16 cellular contexts compared by ENCODE assay signal in genomic region chr3:113092746-113093145, GRCh38.
DNase-seq lines count a peak whose midpoint lies in the region; ATAC-seq and FAIRE-seq lines count a peak whose summit lies in the region.
"Had no signal": no experiment of that assay in that cellular context is flagged by ENCODE, and none has a peak within 500 bp of the region (broad histone marks: within the 10 kb centered on the region; RNA-seq: fewer than 3 reads in every experiment).

No MANE protein-coding gene starts in this region.

- peak overlapping the region; percentile 57 for H3K18ac ChIP-seq in neuronal stem cell (ENCODE audit: low read length)

- DNase-seq in NCI-H1694 (lab: John Stamatoyannopoulos, UW), result peak; percentile 38
- DNase-seq in NCI-H2171 treated with DMSO at 0.1 percent for 48 hours (lab: John Stamatoyannopoulos, UW), result peak; percentile 91
- peak; percentile 78 for DNase-seq in islet precursor cell
- no peak for DNase-seq in neuronal stem cell (ENCODE audit: low spot score)
- no peak for DNase-seq in HuH-7.5 (ENCODE audit: low spot score)
- DNase-seq in urothelium cell line (ENCODE audit: low spot score), result no peak
- DNase-seq: BE2C; CD8-positive, alpha-beta T cell; COR-L47; GOT3 had no signal

- peak overlapping the region; percentile 1 for H3K27ac ChIP-seq in neuronal stem cell (replicated peaks; ENCODE audit: low read length)

- H2AK5ac ChIP-seq in neuronal stem cell (ENCODE audit: low read depth, low read length), result peak overlapping the region; percentile 94

- no peak overlapping the region for H3K4me2 ChIP-seq in neuronal stem cell (ENCODE audit: insufficient read depth, low read length, poor library complexity, severe bottlenecking)

- peak overlapping the region; percentile 19 for H2BK120ac ChIP-seq in neuronal stem cell (ENCODE audit: low read depth, low read length)

- H4K91ac ChIP-seq in neuronal stem cell (ENCODE audit: low read depth, low read length, poor library complexity), result no peak overlapping the region

- H3K9ac ChIP-seq in neuronal stem cell (ENCODE audit: low read depth, low read length, poor library complexity), result no peak overlapping the region

- H2AFZ ChIP-seq in neuronal stem cell (ENCODE audit: low read length), result no peak overlapping the region

- H3K14ac ChIP-seq in neuronal stem cell (ENCODE audit: low read length), result no peak overlapping the region

- no peak overlapping the region for H4K8ac ChIP-seq in neuronal stem cell (ENCODE audit: low read depth, low read length)

- no peak overlapping the region for H2BK12ac ChIP-seq in neuronal stem cell (ENCODE audit: low read length)

- no peak overlapping the region for H3K4me3 ChIP-seq in neuronal stem cell (ENCODE audit: low read length in 2 of 2)
- H3K4me3 ChIP-seq: HAP-1 had no signal

- H2BK15ac ChIP-seq in neuronal stem cell (ENCODE audit: low read length), result peak overlapping the region; percentile 12

- FAIRE-seq in urothelium cell line (lab: Jason Lieb, UNC), result no peak
- FAIRE-seq: A204.1, GM12891, HepG2, HTR-8/SVneo had no signal

- no peak for ATAC-seq in GM19455 (IDR thresholded peaks at IDR 0.05; ENCODE audit: unreplicated experiment)
- ATAC-seq: CD8-positive, alpha-beta T cell; HepG2 had no signal

- H3K4ac ChIP-seq in neuronal stem cell (ENCODE audit: low read length), result no peak overlapping the region

- peak overlapping the region; percentile 68 for H2BK5ac ChIP-seq in neuronal stem cell (ENCODE audit: low read length)

- no CpG with 5 or more reads among the region's 3 CpGs for WGBS in neuronal stem cell (ENCODE audit: extremely low coverage in 2 of 2, insufficient read length in 2 of 2, insufficient replicate concordance in 1 of 2), 2 donors

- H3K23ac ChIP-seq in neuronal stem cell (ENCODE audit: low read depth, low read length, poor library complexity), result no peak overlapping the region

- H3K27me3 ChIP-seq in neuronal stem cell (ENCODE audit: control insufficient read depth in 3 of 3, insufficient read depth in 3 of 3, low read depth in 1 of 3, low read length in 3 of 3), result no peaks in the 10 kb centered on the region
- H3K27me3 ChIP-seq: BE2C had no signal

- H3K36me3 ChIP-seq in neuronal stem cell (replicated peaks in 1 of 2; ENCODE audit: control insufficient read depth in 2 of 2, insufficient read depth in 2 of 2, low read length in 2 of 2), result no peaks in the 10 kb centered on the region
- H3K36me3 ChIP-seq: BE2C, HAP-1 had no signal

- H3K9me3 ChIP-seq in neuronal stem cell (replicated peaks in 1 of 2; ENCODE audit: control insufficient read depth in 2 of 2, insufficient read depth in 1 of 2, low read depth in 1 of 2, low read length in 2 of 2), result no peaks in the 10 kb centered on the region
- H3K9me3 ChIP-seq: BE2C, HAP-1 had no signal

- no peaks in the 10 kb centered on the region for H3K79me1 ChIP-seq in neuronal stem cell (ENCODE audit: low read depth, low read length)

- peaks cover 19 to 23% of the 10 kb centered on the region in 2 donors for H3K4me1 ChIP-seq in neuronal stem cell (ENCODE audit: control insufficient read depth in 2 of 2, insufficient read depth in 1 of 2, low read depth in 1 of 2, low read length in 2 of 2)
- H3K4me1 ChIP-seq: BE2C, HAP-1 had no signal

Comparison
In these comparisons a context has a peak if more than half of its experiments do, and no peak if none do; other contexts are left out.
1. DNase-seq: peak in NCI-H1694 (single experiment), NCI-H2171 treated with DMSO at 0.1 percent for 48 hours (single experiment) and islet precursor cell (single experiment); none in neuronal stem cell (single experiment), HuH-7.5 (single experiment) and urothelium cell line (single experiment).